19 cellular contexts compared by ENCODE assay signal in genomic region chr5:9062873-9063272, GRCh38.
DNase-seq lines count a peak whose midpoint lies in the region; ATAC-seq and TF ChIP-seq lines count a peak whose summit lies in the region.
"Had no signal": no experiment of that assay in that cellular context is flagged by ENCODE, and none has a peak within 500 bp of the region (broad histone marks: within the 10 kb centered on the region; RNA-seq: fewer than 3 reads in every experiment).

No MANE protein-coding gene starts in this region.

- H2AFZ ChIP-seq in DND-41 (ENCODE audit: low read depth, low read length): no peak overlapping the region

- H3K9me3 ChIP-seq in DND-41 (ENCODE audit: insufficient read depth, low read length, severe bottlenecking) (no peaks in the 10 kb centered on the region), esophagus muscularis mucosa (peaks cover 0 to 4% (median 0%) of the 10 kb centered on the region in 4 donors)
- H3K9me3 ChIP-seq: gastrocnemius medialis had no signal

- H3K27ac ChIP-seq in DND-41 (ENCODE audit: low read length) (peak overlapping the region; percentile 15; the same call in 1 of the 2 replicates), esophagus muscularis mucosa (replicated peaks in 1 of 4) (no peak overlapping the region)
- H3K27ac ChIP-seq: brain microvascular endothelial cell, gastrocnemius medialis, SK-N-MC had no signal

- H3K4me2 ChIP-seq in DND-41 (ENCODE audit: insufficient read depth, low read length): no peak overlapping the region

- H3K4me1 ChIP-seq in DND-41 (ENCODE audit: insufficient read depth, low read length) (peaks cover 12% of the 10 kb centered on the region; the same call in 1 of the 2 replicates), esophagus muscularis mucosa (peaks cover 0 to 4% (median 0%) of the 10 kb centered on the region in 4 donors)
- H3K4me1 ChIP-seq: gastrocnemius medialis had no signal

- no peaks in the 10 kb centered on the region for H3K36me3 ChIP-seq in DND-41 (ENCODE audit: insufficient read depth, low read length)
- peaks cover 0 to 28% (median 0%) of the 10 kb centered on the region in 4 donors for H3K36me3 ChIP-seq in esophagus muscularis mucosa
- H3K36me3 ChIP-seq: brain microvascular endothelial cell, gastrocnemius medialis had no signal

- TF ChIP-seq CTCF in DND-41 (IDR thresholded peaks at IDR 0.05; ENCODE audit: borderline replicate concordance, extremely low read depth, low read length, poor library complexity, severe bottlenecking): no peak
- no peak for TF ChIP-seq CTCF in esophagus muscularis mucosa (IDR thresholded peaks at IDR 0.05)

- H3K27me3 ChIP-seq in DND-41 (ENCODE audit: insufficient read depth, low read length, poor library complexity) (no peaks in the 10 kb centered on the region), esophagus muscularis mucosa (no peaks in the 10 kb centered on the region)
- H3K27me3 ChIP-seq: brain microvascular endothelial cell, gastrocnemius medialis had no signal

- DNase-seq in DND-41 (no peak), esophagus muscularis mucosa (ENCODE audit: extremely low spot score) (peak; percentile 83), NCI-H146 treated with DMSO at 0.1 percent for 48 hours (lab: John Stamatoyannopoulos, UW; ENCODE audit: unreplicated experiment) (no peak), NCI-H446 (lab: John Stamatoyannopoulos, UW) (no peak), HuH-7 (ENCODE audit: low spot score) (no peak), HuH-7.5 (ENCODE audit: low spot score) (no peak)
- DNase-seq: activated CD4-positive, alpha-beta T cell treated with anti-CD3 and anti-CD28 coated beads for 1 hour; activated naive CD8-positive, alpha-beta T cell treated with anti-CD3 and anti-CD28 coated beads, Interleukin-2, amount 50 U/mL, for 24 hours; brain microvascular endothelial cell; C1 segment of cervical spinal cord; gastrocnemius medialis; GDM1; left ventricle myocardium superior; NCI-H1436 treated with DMSO at 0.1 percent for 48 hours had no signal

- H4K20me1 ChIP-seq in DND-41 (ENCODE audit: insufficient read depth, low read length): no peaks in the 10 kb centered on the region

- intact Hi-C loops in esophagus muscularis mucosa (cut with DNase I): no loop called here

- no peak for TF ChIP-seq POLR2A in esophagus muscularis mucosa (IDR thresholded peaks at IDR 0.05; ENCODE audit: low read depth)

- no peak for TF ChIP-seq EP300 in esophagus muscularis mucosa (IDR thresholded peaks at IDR 0.05)

- H3K79me2 ChIP-seq in DND-41 (ENCODE audit: insufficient read depth, low read length): no peaks in the 10 kb centered on the region

- WGBS in esophagus muscularis mucosa: 89% methylated on average over 10 of the region's 11 CpGs

- H3K4me3 ChIP-seq in DND-41 (ENCODE audit: low read depth in 1 of 2, low read length in 2 of 2): no peak overlapping the region
- H3K4me3 ChIP-seq in esophagus muscularis mucosa: no peak overlapping the region
- H3K4me3 ChIP-seq: gastrocnemius medialis, SK-N-MC had no signal

- no peak overlapping the region for H3K9ac ChIP-seq in DND-41 (ENCODE audit: low read depth, low read length)

- ATAC-seq in DND-41 (ENCODE audit: insufficient read depth, low read depth) (no peak), GM19035 (IDR thresholded peaks at IDR 0.05; ENCODE audit: unreplicated experiment) (peak; percentile 64), HG02884 (IDR thresholded peaks at IDR 0.05; ENCODE audit: unreplicated experiment) (peak; percentile 61)
- ATAC-seq: activated naive CD8-positive, alpha-beta T cell treated with anti-CD3 and anti-CD28 coated beads, Interleukin-2, amount 50 U/mL, for 24 hours; activated T-helper 17 cell treated with anti-CD3 and anti-CD28 coated beads, Interleukin-2, amount 50 U/mL, for 72 hours; gastrocnemius medialis; HepG2; left ventricle myocardium superior had no signal
